Comparison of ENCODE assay signal across 15 cellular contexts in genomic region chr4:72314869-72315268, GRCh38.
A peak's percentile ranks its signal among the peaks of the same experiment; 100 is the strongest.
DNase-seq lines count a peak whose midpoint lies in the region; ATAC-seq and TF ChIP-seq lines count a peak whose summit lies in the region.
"Had no signal": no experiment of that assay in that cellular context is flagged by ENCODE, and none has a peak within 500 bp of the region (broad histone marks: within the 10 kb centered on the region; RNA-seq: fewer than 3 reads in every experiment).

No MANE protein-coding gene starts in this region.

- no peaks in the 10 kb centered on the region for H3K27me3 ChIP-seq in adipocyte (replicated peaks; ENCODE audit: control insufficient read depth, insufficient read depth, low read length)
- no peaks in the 10 kb centered on the region for H3K27me3 ChIP-seq in PC-9 (ENCODE audit: insufficient read depth, low read depth)
- H3K27me3 ChIP-seq: right lobe of liver had no signal

- no peak for TF ChIP-seq CTCF in AG04449 (IDR thresholded peaks at IDR 0.05; ENCODE audit: insufficient read depth, low read length, missing control alignments)
- no peak for TF ChIP-seq CTCF in HEK293 (tag by site-specific recombination; IDR thresholded peaks at IDR 0.05)
- no peak for TF ChIP-seq CTCF in PC-9 (conservative IDR thresholded peaks at IDR 0.05)

- H3K79me2 ChIP-seq in PC-9 (ENCODE audit: low read depth): no peaks in the 10 kb centered on the region

- 0 out of 2 replicates have a peak, but pooled peaks cover 3% of the 10 kb centered on the region for H3F3A ChIP-seq in PC-9 (ENCODE audit: insufficient read depth, low read depth)

- H3K27ac ChIP-seq in HEK293 (ENCODE audit: extremely low read depth, low read depth, low read length): no peak overlapping the region
- H3K27ac ChIP-seq in PC-9: no peak overlapping the region
- H3K27ac ChIP-seq: right lobe of liver had no signal

- no peak overlapping the region for H3K9ac ChIP-seq in adipocyte (ENCODE audit: low read length)

- no peaks in the 10 kb centered on the region for H3K9me3 ChIP-seq in HEK293 (ENCODE audit: control insufficient read depth, insufficient read depth, low read depth, low read length)
- H3K9me3 ChIP-seq in adipocyte (ENCODE audit: control insufficient read depth, low read length): no peaks in the 10 kb centered on the region
- H3K9me3 ChIP-seq in PC-9 (ENCODE audit: insufficient read depth, low read depth): no peaks in the 10 kb centered on the region
- H3K9me3 ChIP-seq: right lobe of liver had no signal

- CTCF ChIA-PET in AG04449 (lab: Yijun Ruan, JAX) (interaction anchor here (1.3 to 10.0 kb wide), 3 partner anchors 11 to 19 kb away, joined by 5 to 70 read pairs (median 51); no protein-coding TSS in a partner anchor), HEK293 (lab: Yijun Ruan, JAX) (interaction anchor here (1.5 kb wide), 1 partner anchor 14 kb away, joined by 3 read pairs; no protein-coding TSS in a partner anchor), PC-9 (lab: Charles Lee) (no interaction called here)

- no peak for ATAC-seq in HG03095 (IDR thresholded peaks at IDR 0.05; ENCODE audit: unreplicated experiment)
- ATAC-seq in GM21515 (IDR thresholded peaks at IDR 0.05; ENCODE audit: unreplicated experiment): no peak
- ATAC-seq in HG02610 (IDR thresholded peaks at IDR 0.05; ENCODE audit: unreplicated experiment): no peak
- ATAC-seq: activated naive CD4-positive, alpha-beta T cell treated with anti-CD3 and anti-CD28 coated beads, Interleukin-2, amount 50 U/mL, for 72 hours; left ventricle myocardium superior; Right ventricle myocardium inferior had no signal

- POLR2A ChIA-PET in AG04449 (lab: Yijun Ruan, JAX): no interaction called here
- POLR2A ChIA-PET in HEK293 (lab: Yijun Ruan, JAX): no interaction called here
- POLR2A ChIA-PET in PC-9 (lab: Charles Lee; ENCODE audit: unreplicated experiment): no interaction called here

- H2AFZ ChIP-seq in PC-9: no peak overlapping the region

- intact Hi-C loops in PC-9 (cut with micrococcal nuclease; ENCODE audit: unreplicated experiment): no loop called here

- H3K36me3 ChIP-seq in HEK293 (ENCODE audit: control insufficient read depth in 2 of 2, insufficient read depth in 1 of 2, low read length in 2 of 2) (peaks cover 0 to 9% of the 10 kb centered on the region in 2 experiments; a peak in 1 of 3 replicates), adipocyte (ENCODE audit: control insufficient read depth, insufficient read depth, low read length, severe bottlenecking) (no peaks in the 10 kb centered on the region), PC-9 (ENCODE audit: low read depth) (no peaks in the 10 kb centered on the region)
- H3K36me3 ChIP-seq: right lobe of liver had no signal

- H3K4me2 ChIP-seq in PC-9: no peak overlapping the region

- H3K4me3 ChIP-seq in AG04449 (ENCODE audit: low read depth, low read length): no peak overlapping the region
- H3K4me3 ChIP-seq in HEK293 (ENCODE audit: low read depth, low read length): no peak overlapping the region
- no peak overlapping the region for H3K4me3 ChIP-seq in adipocyte (ENCODE audit: low read length)
- no peak overlapping the region for H3K4me3 ChIP-seq in PC-9
- H3K4me3 ChIP-seq: right lobe of liver had no signal

- no TSS peak for BruUV-seq in PC-9 (replicated peaks; lab: Mats Ljungman, UMichigan)

- DNase-seq in AG04449 (ENCODE audit: low read depth, low spot score) (peak; percentile 41), adipocyte (ENCODE audit: low read depth) (peak; percentile 93), glomerular visceral epithelial cell (ENCODE audit: extremely low spot score) (peak; percentile 49), PC-9 (no peak)
- DNase-seq: activated CD4-positive, alpha-beta T cell treated with anti-CD3 and anti-CD28 coated beads for 48 hours; CD4-positive, CD25-positive, alpha-beta regulatory T cell; left ventricle myocardium superior; MV-4-11; right lobe of liver had no signal

- H3K4me1 ChIP-seq in HEK293 (ENCODE audit: control insufficient read depth, insufficient read depth, low read length): peaks cover 3% of the 10 kb centered on the region; the same call in 1 of the 2 replicates
- H3K4me1 ChIP-seq in adipocyte (ENCODE audit: control insufficient read depth, insufficient read depth, low read length): peaks cover 62% of the 10 kb centered on the region
- peaks cover 20% of the 10 kb centered on the region; the same call in 1 of the 2 replicates for H3K4me1 ChIP-seq in PC-9 (replicated peaks; ENCODE audit: insufficient read depth)

- H4K20me1 ChIP-seq in PC-9 (ENCODE audit: insufficient read depth): no peaks in the 10 kb centered on the region

- no peaks in the 10 kb centered on the region for H3K9me2 ChIP-seq in PC-9 (ENCODE audit: insufficient read depth)

TF ChIP-seq in HEK293, 187 proteins besides CTCF, POLR2A, EP300 and RAD21 (continues in another document):
- TF ChIP-seq TSHZ1 (tag by site-specific recombination; IDR thresholded peaks at IDR 0.05; ENCODE audit: borderline replicate concordance) (no peak), ZNF214 (tag by site-specific recombination; IDR thresholded peaks at IDR 0.05; ENCODE audit: borderline replicate concordance) (peak; percentile 45; the same call in 1 of the 2 replicates), ZNF626 (tag by site-specific recombination; IDR thresholded peaks at IDR 0.05) (peak; percentile 55; the same call in 1 of the 2 replicates), BCL6B (tag by site-specific recombination; IDR thresholded peaks at IDR 0.05) (no peak), ZNF132 (tag by site-specific recombination; IDR thresholded peaks at IDR 0.05; ENCODE audit: borderline replicate concordance) (0 out of 2 replicates have a peak, but pooled peaks have one; percentile 36), MZF1 (tag by site-specific recombination; IDR thresholded peaks at IDR 0.05; ENCODE audit: borderline replicate concordance) (no peak), ZNF792 (tag by site-specific recombination; IDR thresholded peaks at IDR 0.05) (no peak), PBX3 (CRISPR knock-in tag; IDR thresholded peaks at IDR 0.05) (no peak)

Comparison
In these comparisons a context has a peak if more than half of its experiments do, and no peak if none do; other contexts are left out.
1. DNase-seq: peak in AG04449 (single experiment), adipocyte (single experiment) and glomerular visceral epithelial cell (single experiment); none in PC-9 (0 of 2).